Comparison of ENCODE assay signal across 20 cellular contexts in genomic region chr12:7209958-7210357, GRCh38.
"Had no signal": no experiment of that assay in that cellular context is flagged by ENCODE, and none has a peak within 500 bp of the region (broad histone marks: within the 10 kb centered on the region; RNA-seq: fewer than 3 reads in every experiment).

No MANE protein-coding gene starts in this region.

- H3K4me1 ChIP-seq: colonic mucosa, foreskin keratinocyte, gastroesophageal sphincter, heart left ventricle, left lung, lower lobe of right lung had no signal

- H3K4me3 Mint-ChIP-seq: dendritic cell treated with granulocyte-macrophage colony-stimulating factor and Interleukin-4, amounts not matched to agents 40 ng/mL and 50 ng/mL, for 4 days; mesothelial cell of epicardium had no signal

- H3K4me3 ChIP-seq: colonic mucosa, dorsolateral prefrontal cortex, gastroesophageal sphincter, heart left ventricle, left lung, lower lobe of right lung, mucosa of descending colon had no signal

- H3K27me3 Mint-ChIP-seq: dendritic cell treated with granulocyte-macrophage colony-stimulating factor and Interleukin-4, amounts not matched to agents 40 ng/mL and 50 ng/mL, for 4 days had no signal

- H3K36me3 ChIP-seq: colonic mucosa had no signal

- H3K9me3 Mint-ChIP-seq: dendritic cell treated with granulocyte-macrophage colony-stimulating factor and Interleukin-4, amounts not matched to agents 40 ng/mL and 50 ng/mL, for 4 days had no signal

- DNase-seq: cerebellar nuclear complex; colonic mucosa; cortex of kidney; dorsolateral prefrontal cortex; effector CD4-positive, alpha-beta T cell; effector memory CD4-positive, alpha-beta T cell; foreskin keratinocyte; heart left ventricle; hippocampal formation; left cardiac atrium; left ventricle myocardium superior; lower lobe of right lung; mesenchymal stem cell; mucosa of descending colon had no signal

- ATAC-seq: esophagus mucosa, foreskin keratinocyte, gastroesophageal sphincter, left lung, left ventricle myocardium superior, mucosa of descending colon had no signal

- H3K27ac Mint-ChIP-seq: dendritic cell treated with granulocyte-macrophage colony-stimulating factor and Interleukin-4, amounts not matched to agents 40 ng/mL and 50 ng/mL, for 4 days; mesothelial cell of epicardium had no signal

- H3K27ac ChIP-seq: colonic mucosa, epithelial cell of prostate, foreskin keratinocyte, gastroesophageal sphincter, heart left ventricle, left lung, lower lobe of right lung had no signal

- H3K4me1 Mint-ChIP-seq: mesothelial cell of epicardium had no signal

- H3K27me3 ChIP-seq: colonic mucosa, dorsolateral prefrontal cortex, foreskin keratinocyte, gastroesophageal sphincter, heart left ventricle, left lung had no signal

- H3K9me3 ChIP-seq: colonic mucosa, lower lobe of right lung, mucosa of descending colon had no signal
